ENCODE assay signal across 8 cellular contexts in genomic region chr6:3356056-3356823, GRCh38.
DNase-seq lines count a peak whose midpoint lies in the region; ATAC-seq and TF ChIP-seq lines count a peak whose summit lies in the region.

No MANE protein-coding gene starts in this region.

- H3K9ac ChIP-seq in KMS-11, result peak overlapping the region; percentile 57; the same call in 1 of the 2 replicates

- H3K27ac ChIP-seq in KMS-11 (peak overlapping the region; percentile 53), ascending aorta (peak overlapping the region; percentile 86 to 89), sigmoid colon (peak overlapping the region; percentile 87 to 94 (median 92))

- no peaks in the 10 kb centered on the region for H3K9me3 ChIP-seq in ascending aorta
- no peaks in the 10 kb centered on the region for H3K9me3 ChIP-seq in sigmoid colon

- H3K4me1 ChIP-seq in KMS-11 (ENCODE audit: low read depth, poor library complexity, severe bottlenecking) (peaks cover 20% of the 10 kb centered on the region), ascending aorta (peaks cover 3 to 7% of the 10 kb centered on the region in 2 donors), sigmoid colon (peaks cover 0 to 46% (median 38%) of the 10 kb centered on the region in 4 donors)

- TF ChIP-seq POLR2A in sigmoid colon (IDR thresholded peaks at IDR 0.05), result no peak

- peak overlapping the region; percentile 80 for H3K4me2 ChIP-seq in KMS-11

- peak overlapping the region; percentile 86; the same call in 1 of the 2 replicates for H2AFZ ChIP-seq in KMS-11 (ENCODE audit: low read depth)

- H4K20me1 ChIP-seq in KMS-11 (ENCODE audit: insufficient read depth), result no peaks in the 10 kb centered on the region

- H3K4me3 ChIP-seq in KMS-11 (IDR thresholded peaks at IDR 0.05; ENCODE audit: insufficient read depth, low read depth, low read length) (no peak overlapping the region), ascending aorta (peak overlapping the region; percentile 37 to 59), sigmoid colon (peak overlapping the region; percentile 24 to 46 (median 40))

- H3K27me3 ChIP-seq in KMS-11 (ENCODE audit: insufficient read depth, low read depth) (no peaks in the 10 kb centered on the region), ascending aorta (no peaks in the 10 kb centered on the region), sigmoid colon (no peaks in the 10 kb centered on the region)

- ATAC-seq in GM21737 (IDR thresholded peaks at IDR 0.05; ENCODE audit: unreplicated experiment) (peak; percentile 80), GM19455 (IDR thresholded peaks at IDR 0.05; ENCODE audit: unreplicated experiment) (no peak)

- DNase-seq in Daoy (ENCODE audit: low read depth) (peak; percentile 84), SW480 (ENCODE audit: low spot score) (peak; percentile 40), ascending aorta (ENCODE audit: low spot score in 2 of 2) (peak; percentile 27 to 88), hypothalamus (lab: John Stamatoyannopoulos, UW) (peak in 43 of 51 donors; percentile 31 to 88 (median 59)), sigmoid colon (peak; percentile 91)

- TF ChIP-seq EP300 in sigmoid colon (IDR thresholded peaks at IDR 0.05), result peak in 1 of 4 donors; percentile 41

- TF ChIP-seq CTCF in KMS-11 (conservative IDR thresholded peaks at IDR 0.05; ENCODE audit: low read depth, low read length) (no peak), ascending aorta (IDR thresholded peaks at IDR 0.05) (no peak), sigmoid colon (IDR thresholded peaks at IDR 0.05) (no peak)

- intact Hi-C loops in ascending aorta (cut with DNase I), result loop anchor here (5.0 to 10.0 kb wide), 5 partner anchors 191 to 1909 kb away; partner anchors contain the start of genes FARS2 and LYRM4
- intact Hi-C loops in sigmoid colon (cut with DNase I), result loop anchor here (5.0 to 10.0 kb wide), 5 partner anchors 74 to 779 kb away; partner anchors contain the start of genes ECI2, SLC22A23 and TUBB2A

- no peaks in the 10 kb centered on the region for H3K36me3 ChIP-seq in KMS-11 (ENCODE audit: insufficient read depth)
- H3K36me3 ChIP-seq in ascending aorta, result no peaks in the 10 kb centered on the region
- no peaks in the 10 kb centered on the region for H3K36me3 ChIP-seq in sigmoid colon

- no peaks in the 10 kb centered on the region for H3K79me2 ChIP-seq in KMS-11 (ENCODE audit: insufficient read depth, low read depth)

- WGBS in sigmoid colon, 2 donors, result 2 to 13% methylated on average over 18 to 19 of the region's 24 CpGs

Comparison
In these comparisons a context has a peak if more than half of its experiments do, and no peak if none do; other contexts are left out.
1. DNase-seq: peak in every context shown above with its lines; median percentile 91 in sigmoid colon; 84 in Daoy; 59 in hypothalamus; 58 in ascending aorta; 40 in SW480.